ENCODE assay signal across 8 cellular contexts in genomic region chr9:109120204-109120789, GRCh38. TPM values are rescaled to one million over a fixed set of nuclear protein-coding genes. Genes with fewer than 3 reads are reported as not detected.
DNase-seq lines count a peak whose midpoint lies in the region; ATAC-seq and TF ChIP-seq lines count a peak whose summit lies in the region.

No MANE protein-coding gene starts in this region.

- H3K36me3 ChIP-seq in BE2C (no peaks in the 10 kb centered on the region), HUES48 (ENCODE audit: control insufficient read depth, insufficient read depth, low read length) (0 out of 2 replicates have a peak, but pooled peaks cover 2% of the 10 kb centered on the region)

- peak overlapping the region; percentile 92 for H3K4me3 Mint-ChIP-seq in mesothelial cell of epicardium

- H3K27me3 ChIP-seq in BE2C (no peaks in the 10 kb centered on the region), HUES48 (ENCODE audit: control insufficient read depth, insufficient read depth, low read length) (no peaks in the 10 kb centered on the region)

- H3K9me3 ChIP-seq in BE2C, result no peaks in the 10 kb centered on the region
- no peaks in the 10 kb centered on the region for H3K9me3 ChIP-seq in HUES48 (ENCODE audit: control insufficient read depth, insufficient read depth, low read length)

- ATAC-seq in activated naive CD4-positive, alpha-beta T cell treated with anti-CD3 and anti-CD28 coated beads, Interleukin-2, amount 50 U/mL, for 72 hours, result no peak
- ATAC-seq in HG03571 (IDR thresholded peaks at IDR 0.05; ENCODE audit: unreplicated experiment), result no peak

- no peaks in the 10 kb centered on the region for H3K27me3 Mint-ChIP-seq in mesothelial cell of epicardium (ENCODE audit: low read depth)

- DNase-seq in BE2C, result no peak
- no peak for DNase-seq in activated naive CD4-positive, alpha-beta T cell treated with anti-CD3 and anti-CD28 coated beads, Interleukin-2, amount 50 U/mL, for 72 hours (ENCODE audit: low spot score in 2 of 2)
- no peak for DNase-seq in mesothelial cell of epicardium (ENCODE audit: low spot score in 2 of 2, unreplicated experiment in 2 of 2)
- DNase-seq in activated effector memory CD4-positive, alpha-beta T cell treated with Interleukin-2 at 50 U/mL for 16 hours, result no peak
- no peak for DNase-seq in substantia nigra (lab: John Stamatoyannopoulos, UW)
- DNase-seq in stimulated activated CD4-positive, alpha-beta T cell treated with anti-CD3 and anti-CD28 coated beads, Interleukin-2, amount 100 ng/mL, for 24 hours, result no peak

- TF ChIP-seq CTCF in BE2C (IDR thresholded peaks at IDR 0.05; ENCODE audit: low read depth, low read length) (no peak), mesothelial cell of epicardium (IDR thresholded peaks at IDR 0.05; ENCODE audit: unreplicated experiment) (no peak)

- peak overlapping the region; percentile 37 for H3K4me3 ChIP-seq in BE2C (ENCODE audit: low read depth, low read length)
- H3K4me3 ChIP-seq in HUES48 (ENCODE audit: low read depth, low read length), result peak overlapping the region; percentile 90

- peaks cover 38% of the 10 kb centered on the region for H3K4me1 Mint-ChIP-seq in mesothelial cell of epicardium

- peak overlapping the region; percentile 54; the same call in 1 of the 2 replicates for H3K9ac ChIP-seq in HUES48 (ENCODE audit: low read depth, low read length)

- no peak overlapping the region for H3K27ac ChIP-seq in HUES48 (ENCODE audit: low read depth, low read length)
- no peak overlapping the region for H3K27ac ChIP-seq in substantia nigra (ENCODE audit: low read depth, low read length, poor library complexity, severe bottlenecking)

- H3K36me3 Mint-ChIP-seq in activated naive CD4-positive, alpha-beta T cell treated with anti-CD3 and anti-CD28 coated beads, Interleukin-2, amount 50 U/mL, for 72 hours, result peaks cover 21 to 23% of the 10 kb centered on the region in 2 donors
- peaks cover 2% of the 10 kb centered on the region for H3K36me3 Mint-ChIP-seq in mesothelial cell of epicardium

- H3K27ac Mint-ChIP-seq in activated naive CD4-positive, alpha-beta T cell treated with anti-CD3 and anti-CD28 coated beads, Interleukin-2, amount 50 U/mL, for 72 hours, result peak overlapping the region; percentile 30 to 89
- no peak overlapping the region for H3K27ac Mint-ChIP-seq in mesothelial cell of epicardium

- peaks cover 3% of the 10 kb centered on the region; the same call in 1 of the 2 replicates for H3K4me1 ChIP-seq in BE2C
- H3K4me1 ChIP-seq in HUES48 (ENCODE audit: control insufficient read depth, insufficient read depth, low read length), result peaks cover 23% of the 10 kb centered on the region

- H3K9me3 Mint-ChIP-seq in activated naive CD4-positive, alpha-beta T cell treated with anti-CD3 and anti-CD28 coated beads, Interleukin-2, amount 50 U/mL, for 72 hours, result no peaks in the 10 kb centered on the region
- no peaks in the 10 kb centered on the region for H3K9me3 Mint-ChIP-seq in mesothelial cell of epicardium

RNA-seq across cellular contexts. Expression of gene TMEM245, which starts 0.6 kb away (rescaled TPM):
- polyA plus RNA-seq in BE2C (2012; ENCODE audit: insufficient read depth, insufficient read length, low read depth), result 11.5 TPM
- total RNA-seq in activated naive CD4-positive, alpha-beta T cell treated with anti-CD3 and anti-CD28 coated beads, Interleukin-2, amount 50 U/mL, for 72 hours, result 10 to 100 TPM; 15.7 to 23.5 TPM
- 73.0 to 77.9 TPM (median 74.6 TPM) in 3 replicates for total RNA-seq in mesothelial cell of epicardium

RNA-seq across cellular contexts. Expression of gene FRRS1L, which starts 46.8 kb away (rescaled TPM):
- 0.09 TPM for polyA plus RNA-seq in BE2C (2012; ENCODE audit: insufficient read depth, insufficient read length, low read depth)
- not detected for total RNA-seq in activated naive CD4-positive, alpha-beta T cell treated with anti-CD3 and anti-CD28 coated beads, Interleukin-2, amount 50 U/mL, for 72 hours
- 12.4 to 14.6 TPM (median 14.4 TPM) in 3 replicates for total RNA-seq in mesothelial cell of epicardium

Comparison
In these comparisons a context has a peak if more than half of its experiments do, and no peak if none do; other contexts are left out.
1. RNA of gene FRRS1L, which starts 46.8 kb away (total RNA-seq): 12.4 to 14.6 TPM in mesothelial cell of epicardium; not detected in activated naive CD4-positive, alpha-beta T cell treated with anti-CD3 and anti-CD28 coated beads, Interleukin-2, amount 50 U/mL, for 72 hours; every median in the first group is over 10 times any median in the second.